8 cellular contexts compared by ENCODE assay signal in the genomic region with DNA sequence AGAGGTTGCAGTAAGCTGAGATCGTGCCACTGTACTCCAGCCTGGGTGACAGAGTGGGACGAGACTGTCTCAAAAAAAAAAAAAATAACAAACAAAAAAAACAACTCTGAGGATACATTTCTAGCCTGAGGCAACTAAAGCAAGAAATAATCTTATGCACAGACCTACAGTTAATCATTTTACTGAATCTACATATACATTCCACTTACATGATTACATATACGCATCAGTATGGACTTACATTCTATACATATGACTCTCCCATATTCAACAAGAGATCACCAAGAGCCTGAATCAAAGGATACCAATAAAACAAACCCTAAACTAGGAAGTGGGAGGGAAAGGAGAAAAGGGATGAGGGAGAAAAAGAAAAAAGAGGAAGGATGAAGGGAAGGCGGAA. TPM values are rescaled to one million over a fixed set of nuclear protein-coding genes. Genes with fewer than 3 reads are reported as not detected.
DNase-seq lines count a peak whose midpoint lies in the region; ATAC-seq and TF ChIP-seq lines count a peak whose summit lies in the region.
"Had no signal": no experiment of that assay in that cellular context is flagged by ENCODE, and none has a peak within 500 bp of the region (broad histone marks: within the 10 kb centered on the region; RNA-seq: fewer than 3 reads in every experiment).

No MANE protein-coding gene starts in this region.

- H3K36me3 Mint-ChIP-seq in osteocyte (ENCODE audit: unreplicated experiment) = peaks cover 10% of the 10 kb centered on the region

- POLR2A ChIA-PET in OCI-LY7 (lab: Charles Lee) = interaction anchor here (1.3 to 2.4 kb wide), 3 partner anchors 8 to 143 kb away, joined by 5 to 9 read pairs (median 6); partner anchors contain the start of genes INTS4 and NDUFC2

- no peaks in the 10 kb centered on the region for H3K27me3 ChIP-seq in ectodermal cell (ENCODE audit: control insufficient read depth, insufficient read depth, low read length, poor library complexity, severe bottlenecking)

- H3K4me3 ChIP-seq in GM12875 (ENCODE audit: low read depth, low read length) (peak overlapping the region; percentile 78), OCI-LY7 (ENCODE audit: low read depth, low read length, poor library complexity, severe bottlenecking) (peak overlapping the region; percentile 82), ectodermal cell (ENCODE audit: insufficient read depth, low read depth, low read length) (peak overlapping the region; percentile 99)

- 94 to 95% methylated on average over 4 of the region's 4 CpGs for WGBS in ectodermal cell, 2 experiments

- no peaks in the 10 kb centered on the region for H3K9me2 ChIP-seq in OCI-LY7 (ENCODE audit: insufficient read depth, low read length)

- H3K4me2 ChIP-seq in OCI-LY7 (ENCODE audit: low read length) = peak overlapping the region; percentile 84

- H3K9me3 ChIP-seq in OCI-LY7 (ENCODE audit: low read length) = no peaks in the 10 kb centered on the region
- no peaks in the 10 kb centered on the region for H3K9me3 ChIP-seq in ectodermal cell (ENCODE audit: control insufficient read depth, low read length)
- H3K9me3 ChIP-seq: prostate gland had no signal

- H3K4me1 ChIP-seq in OCI-LY7 (ENCODE audit: insufficient read depth, low read length, poor library complexity, severe bottlenecking) (peaks cover 38% of the 10 kb centered on the region), ectodermal cell (ENCODE audit: control insufficient read depth, insufficient read depth, low read length) (peaks cover 4% of the 10 kb centered on the region)

- H3K9me3 Mint-ChIP-seq in osteocyte (ENCODE audit: unreplicated experiment) = no peaks in the 10 kb centered on the region

- ATAC-seq in sciatic nerve = no peak

- H2AFZ ChIP-seq in OCI-LY7 (ENCODE audit: low read length) = peak overlapping the region; percentile 87; the same call in 1 of the 2 replicates

- H3K79me2 ChIP-seq in OCI-LY7 (ENCODE audit: insufficient read depth, low read depth, low read length) = peaks cover 38% of the 10 kb centered on the region; the same call in 1 of the 2 replicates

- H3K36me3 ChIP-seq in OCI-LY7 (ENCODE audit: insufficient read depth, low read length) (peaks cover 48% of the 10 kb centered on the region), ectodermal cell (ENCODE audit: control insufficient read depth, insufficient read depth, low read length) (no peaks in the 10 kb centered on the region)
- H3K36me3 ChIP-seq: prostate gland had no signal

- peak overlapping the region; percentile 95 for H3K4me3 Mint-ChIP-seq in osteocyte (ENCODE audit: unreplicated experiment)

- no peaks in the 10 kb centered on the region for H4K20me1 ChIP-seq in OCI-LY7 (ENCODE audit: insufficient read depth, low read length)

- CTCF ChIA-PET in OCI-LY7 (lab: Charles Lee; ENCODE audit: unreplicated experiment) = no interaction called here

- no peaks in the 10 kb centered on the region for H3K27me3 Mint-ChIP-seq in osteocyte (ENCODE audit: unreplicated experiment)

- peak overlapping the region; percentile 45 for H3K27ac Mint-ChIP-seq in osteocyte (ENCODE audit: unreplicated experiment)

- DNase-seq in OCI-LY7 (ENCODE audit: low spot score) = no peak
- no peak for DNase-seq in osteocyte (ENCODE audit: extremely low spot score, unreplicated experiment)
- DNase-seq in central memory CD4-positive, alpha-beta T cell = no peak
- no peak for DNase-seq in superior temporal gyrus (ENCODE audit: extremely low spot score)
- DNase-seq in sciatic nerve (ENCODE audit: low spot score) = no peak

- TF ChIP-seq CTCF in GM12875 (IDR thresholded peaks at IDR 0.05; ENCODE audit: borderline replicate concordance, insufficient read depth, low read depth, low read length) (no peak), OCI-LY7 (conservative IDR thresholded peaks at IDR 0.05; ENCODE audit: low read length) (no peak), osteocyte (IDR thresholded peaks at IDR 0.05) (no peak)

- intact Hi-C loops in OCI-LY7 (cut with micrococcal nuclease; ENCODE audit: unreplicated experiment) = loop anchor here (5.0 to 10.0 kb wide), 2 partner anchors 143 to 434 kb away; partner anchors contain the start of genes INTS4 and NARS2
- intact Hi-C loops in sciatic nerve (cut with DNase I) = no loop called here

- no TSS peak for BruUV-seq in OCI-LY7 (replicated peaks; lab: Mats Ljungman, UMichigan)

- H3K27ac ChIP-seq in OCI-LY7 (ENCODE audit: low read depth, low read length, poor library complexity, severe bottlenecking) = no peak overlapping the region
- no peak overlapping the region for H3K27ac ChIP-seq in ectodermal cell (ENCODE audit: insufficient read depth, low read depth, low read length, poor library complexity, severe bottlenecking)

- peaks cover 30% of the 10 kb centered on the region for H3K4me1 Mint-ChIP-seq in osteocyte (ENCODE audit: unreplicated experiment)

RNA-seq across cellular contexts. Expression of gene ALG8, which starts 1.1 kb away (rescaled TPM):
- 42.5 and 43.7 TPM in 2 replicates for total RNA-seq in OCI-LY7 (2014; rRNA removed; shearing (Covaris generic))
- 61.9 and 66.1 TPM in 2 replicates for total RNA-seq in OCI-LY7 (2022)
- polyA plus RNA-seq in ectodermal cell (2013, experiment 1 of 4) = 87.9 TPM
- 96.5 TPM for polyA plus RNA-seq in ectodermal cell (2013, experiment 2 of 4)
- polyA plus RNA-seq in ectodermal cell (2013, experiment 3 of 4) = 67.1 TPM
- polyA plus RNA-seq in ectodermal cell (2013, experiment 4 of 4) = 71.9 TPM
- 35.1 and 41.7 TPM in 2 replicates for total RNA-seq in osteocyte
- 30.9 TPM for total RNA-seq in sciatic nerve

RNA-seq across cellular contexts. Expression of gene KCTD21, which starts 50.1 kb away (rescaled TPM):
- total RNA-seq in OCI-LY7 (2014; rRNA removed; shearing (Covaris generic)) = 1.5 and 2.8 TPM in 2 replicates
- total RNA-seq in OCI-LY7 (2022) = 2.5 and 2.7 TPM in 2 replicates
- 6.2 TPM for polyA plus RNA-seq in ectodermal cell (2013, experiment 1 of 4)
- polyA plus RNA-seq in ectodermal cell (2013, experiment 2 of 4) = 6.8 TPM
- polyA plus RNA-seq in ectodermal cell (2013, experiment 3 of 4) = 4.5 TPM
- polyA plus RNA-seq in ectodermal cell (2013, experiment 4 of 4) = 5.2 TPM
- total RNA-seq in osteocyte = 10.7 and 10.8 TPM in 2 replicates
- total RNA-seq in sciatic nerve = 13.7 TPM

RNA-seq across cellular contexts. Expression of gene USP35, which starts 50.4 kb away (rescaled TPM):
- 3.2 and 3.4 TPM in 2 replicates for total RNA-seq in OCI-LY7 (2014; rRNA removed; shearing (Covaris generic))
- 4.8 and 4.9 TPM in 2 replicates for total RNA-seq in OCI-LY7 (2022)
- polyA plus RNA-seq in ectodermal cell (2013, experiment 1 of 4) = 11.1 TPM
- polyA plus RNA-seq in ectodermal cell (2013, experiment 2 of 4) = 10.0 TPM
- 7.2 TPM for polyA plus RNA-seq in ectodermal cell (2013, experiment 3 of 4)
- 8.2 TPM for polyA plus RNA-seq in ectodermal cell (2013, experiment 4 of 4)
- total RNA-seq in osteocyte = 10.9 and 11.1 TPM in 2 replicates
- total RNA-seq in sciatic nerve = 11.5 TPM

RNA-seq across cellular contexts. Expression of gene NDUFC2, which starts 58.6 kb away (rescaled TPM):
- total RNA-seq in OCI-LY7 (2014; rRNA removed; shearing (Covaris generic)) = 21.6 and 53.3 TPM in 2 replicates
- total RNA-seq in OCI-LY7 (2022) = 95.7 and 106 TPM in 2 replicates
- 164 TPM for polyA plus RNA-seq in ectodermal cell (2013, experiment 1 of 4)
- polyA plus RNA-seq in ectodermal cell (2013, experiment 2 of 4) = 172 TPM
- 134 TPM for polyA plus RNA-seq in ectodermal cell (2013, experiment 3 of 4)
- polyA plus RNA-seq in ectodermal cell (2013, experiment 4 of 4) = 134 TPM
- total RNA-seq in osteocyte = 182 and 199 TPM in 2 replicates
- 123 TPM for total RNA-seq in sciatic nerve
